ENCODE assay signal across 23 cellular contexts in the genomic region with DNA sequence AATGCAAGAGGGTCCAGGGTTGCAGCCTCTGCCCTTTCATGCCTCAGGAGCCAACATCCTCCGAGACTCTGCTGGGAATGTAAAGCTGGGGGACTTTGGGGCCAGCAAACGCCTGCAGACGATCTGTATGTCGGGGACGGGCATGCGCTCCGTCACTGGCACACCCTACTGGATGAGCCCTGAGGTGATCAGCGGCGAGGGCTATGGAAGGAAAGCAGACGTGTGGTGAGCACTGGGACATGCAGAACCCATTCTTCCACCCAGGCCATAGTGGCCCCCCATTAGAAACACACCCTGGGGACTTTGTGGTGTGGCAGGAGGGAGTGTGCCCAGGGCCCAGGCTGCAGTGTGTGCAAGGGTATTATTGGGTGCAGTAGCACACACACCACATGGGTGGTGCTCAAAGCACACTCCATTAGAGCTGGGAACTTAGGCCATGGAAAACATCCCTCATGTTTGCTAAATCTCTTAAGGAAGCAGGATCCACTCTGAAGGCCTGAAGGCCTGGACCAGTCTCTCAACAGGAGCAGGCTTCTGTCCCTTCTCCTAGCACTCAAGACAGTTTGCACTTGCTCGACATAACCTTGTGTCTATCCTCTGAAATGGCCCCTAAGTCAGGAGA. TPM values are rescaled to one million over a fixed set of nuclear protein-coding genes. Genes with fewer than 3 reads are reported as not detected.
DNase-seq lines count a peak whose midpoint lies in the region; ATAC-seq and TF ChIP-seq lines count a peak whose summit lies in the region.
"Had no signal": no experiment of that assay in that cellular context is flagged by ENCODE, and none has a peak within 500 bp of the region (broad histone marks: within the 10 kb centered on the region; RNA-seq: fewer than 3 reads in every experiment).

No MANE protein-coding gene starts in this region.

- no peak for DNase-seq in activated naive CD4-positive, alpha-beta T cell treated with Interleukin-2 at 50 U/mL for 16 hours
- DNase-seq in PC-3 (no peak), endothelial cell (ENCODE audit: low spot score) (no peak), NCI-H446 (lab: John Stamatoyannopoulos, UW) (no peak), SKM-1 (lab: John Stamatoyannopoulos, UW; ENCODE audit: unreplicated experiment) (no peak)
- no peak for DNase-seq in activated T-cell treated with anti-CD3 and anti-CD28 coated beads, Interleukin-2, amount 50 U/mL, for 1 hour
- DNase-seq: activated CD4-positive, alpha-beta T cell treated with anti-CD3 and anti-CD28 coated beads for 1 hour; activated CD8-positive, alpha-beta memory T cell treated with anti-CD3 and anti-CD28 coated beads, Interleukin-2, amount 10 ng/mL, durations not matched to agents 7 days and 5 days; activated gamma-delta T cell; effector memory CD8-positive, alpha-beta T cell; H7; left cardiac atrium; MG63; NCI-H1436 treated with DMSO at 0.1 percent for 48 hours; NCI-H748 treated with DMSO at 0.1 percent for 48 hours; nephron progenitor cell; substantia nigra had no signal

- no peaks in the 10 kb centered on the region for H4K20me1 ChIP-seq in PC-3 (ENCODE audit: low read length)

- H3K27me3 Mint-ChIP-seq in activated naive CD4-positive, alpha-beta T cell treated with anti-CD3 and anti-CD28 coated beads, Interleukin-2, amount 50 U/mL, for 24 hours, result no peaks in the 10 kb centered on the region
- peaks cover 16% of the 10 kb centered on the region for H3K27me3 Mint-ChIP-seq in endothelial cell (ENCODE audit: unreplicated experiment)
- H3K27me3 Mint-ChIP-seq: activated CD8-positive, alpha-beta memory T cell treated with anti-CD3 and anti-CD28 coated beads, Interleukin-2, amount 10 ng/mL, durations not matched to agents 7 days and 5 days; effector memory CD8-positive, alpha-beta T cell; IgD-negative memory B cell had no signal

- no peaks in the 10 kb centered on the region for H3K36me3 Mint-ChIP-seq in activated naive CD4-positive, alpha-beta T cell treated with anti-CD3 and anti-CD28 coated beads, Interleukin-2, amount 50 U/mL, for 24 hours
- peaks cover 63% of the 10 kb centered on the region for H3K36me3 Mint-ChIP-seq in endothelial cell (ENCODE audit: low read depth, unreplicated experiment)

- no peak overlapping the region for H3K4me3 Mint-ChIP-seq in activated naive CD4-positive, alpha-beta T cell treated with anti-CD3 and anti-CD28 coated beads, Interleukin-2, amount 50 U/mL, for 24 hours
- H3K4me3 Mint-ChIP-seq in endothelial cell (ENCODE audit: unreplicated experiment), result peak overlapping the region; percentile 47
- H3K4me3 Mint-ChIP-seq: activated CD8-positive, alpha-beta memory T cell treated with anti-CD3 and anti-CD28 coated beads, Interleukin-2, amount 10 ng/mL, durations not matched to agents 7 days and 5 days; nephron progenitor cell had no signal

- TF ChIP-seq CTCF in PC-3 (conservative IDR thresholded peaks at IDR 0.05; ENCODE audit: low read depth, low read length) (no peak), endothelial cell (IDR thresholded peaks at IDR 0.05; ENCODE audit: unreplicated experiment) (no peak)

- BruUV-seq in PC-3 (replicated peaks; lab: Mats Ljungman, UMichigan), result no TSS peak

- H3K9me2 ChIP-seq in PC-3 (replicated peaks; ENCODE audit: low read length), result no peaks in the 10 kb centered on the region

- intact Hi-C loops in PC-3 (cut with micrococcal nuclease), result loop anchor here (10.0 kb wide), 1 partner anchor 268 kb away; no protein-coding TSS in a partner anchor

- H3K27me3 ChIP-seq in PC-3 (ENCODE audit: low read length), result no peaks in the 10 kb centered on the region
- H3K27me3 ChIP-seq: MG63, vagina had no signal

- no peak overlapping the region for H2AFZ ChIP-seq in PC-3 (ENCODE audit: low read length)

- CTCF ChIA-PET in PC-3 (lab: Charles Lee), result no interaction called here

- H3K4me3 ChIP-seq in PC-3 (ENCODE audit: low read length), result no peak overlapping the region
- H3K4me3 ChIP-seq: MG63, SK-N-MC, vagina had no signal

- H3F3A ChIP-seq in PC-3 (ENCODE audit: low read length, unreplicated experiment), result no peaks in the 10 kb centered on the region

- H3K79me2 ChIP-seq in PC-3 (ENCODE audit: low read length), result no peaks in the 10 kb centered on the region

- H3K4me1 Mint-ChIP-seq in activated naive CD4-positive, alpha-beta T cell treated with anti-CD3 and anti-CD28 coated beads, Interleukin-2, amount 50 U/mL, for 24 hours, result peaks cover 50% of the 10 kb centered on the region
- H3K4me1 Mint-ChIP-seq in endothelial cell (ENCODE audit: unreplicated experiment), result peaks cover 16% of the 10 kb centered on the region

- peaks cover 8% of the 10 kb centered on the region; the same call in 1 of the 2 replicates for H3K36me3 ChIP-seq in PC-3 (ENCODE audit: low read depth, low read length)

- ATAC-seq in PC-3 (peak; percentile 23; the same call in 1 of the 2 replicates), HG03521 (IDR thresholded peaks at IDR 0.05; ENCODE audit: unreplicated experiment) (no peak)
- ATAC-seq: activated CD8-positive, alpha-beta memory T cell treated with anti-CD3 and anti-CD28 coated beads, Interleukin-2, amount 10 ng/mL, durations not matched to agents 7 days and 5 days; effector memory CD8-positive, alpha-beta T cell; left cardiac atrium; Panc1 had no signal

- no peaks in the 10 kb centered on the region for H3K9me3 Mint-ChIP-seq in activated naive CD4-positive, alpha-beta T cell treated with anti-CD3 and anti-CD28 coated beads, Interleukin-2, amount 50 U/mL, for 24 hours
- no peaks in the 10 kb centered on the region for H3K9me3 Mint-ChIP-seq in endothelial cell (ENCODE audit: unreplicated experiment)
- H3K9me3 Mint-ChIP-seq: effector memory CD8-positive, alpha-beta T cell; IgD-negative memory B cell; nephron progenitor cell had no signal

- POLR2A ChIA-PET in PC-3 (lab: Charles Lee; ENCODE audit: unreplicated experiment), result no interaction called here

- no peak overlapping the region for H3K27ac ChIP-seq in PC-3 (ENCODE audit: low read length)
- H3K27ac ChIP-seq: SK-N-MC, vagina had no signal

- H3K9ac ChIP-seq in PC-3 (ENCODE audit: low read length), result no peak overlapping the region

- H3K9me3 ChIP-seq in PC-3 (ENCODE audit: low read length), result no peaks in the 10 kb centered on the region
- H3K9me3 ChIP-seq: MG63, vagina had no signal

- no peaks in the 10 kb centered on the region for H3K4me1 ChIP-seq in PC-3 (ENCODE audit: insufficient read depth, low read length)

- no peak overlapping the region for H3K4me2 ChIP-seq in PC-3 (ENCODE audit: low read length)

- peak overlapping the region; percentile 81 for H3K27ac Mint-ChIP-seq in activated naive CD4-positive, alpha-beta T cell treated with anti-CD3 and anti-CD28 coated beads, Interleukin-2, amount 50 U/mL, for 24 hours
- H3K27ac Mint-ChIP-seq in endothelial cell (ENCODE audit: unreplicated experiment), result no peak overlapping the region

RNA-seq across cellular contexts. Expression of gene LIMD2, which starts 7.6 kb away (rescaled TPM):
- total RNA-seq in PC-3 (2014; rRNA removed), result 19.4 and 43.0 TPM in 2 replicates
- 132 TPM for total RNA-seq in endothelial cell (ENCODE audit: unreplicated experiment)

RNA-seq across cellular contexts. Expression of gene STRADA, which starts 49.3 kb away (rescaled TPM):
- total RNA-seq in PC-3 (2014; rRNA removed), result 17.9 and 26.3 TPM in 2 replicates
- 51.8 TPM for total RNA-seq in endothelial cell (ENCODE audit: unreplicated experiment)
